Comparison of ENCODE assay signal across 1 cellular context in genomic region chr12:109573029-109573913, GRCh38.
A peak's percentile ranks its signal among the peaks of the same experiment; 100 is the strongest.
TF ChIP-seq lines count a peak whose summit lies in the region.

Gene MMAB, minus strand, starts transcription at chr12:109573504. Its CDS starts 24 bp downstream, at chr12:109573480.
Gene MVK, plus strand, starts transcription at chr12:109573794. Its CDS starts 1,029 bp downstream, at chr12:109574823.

TF ChIP-seq in K562, 482 proteins besides CTCF, POLR2A, EP300 and RAD21 (continued from another document and continues in another):
- TF ChIP-seq ZNF280B (CRISPR knock-in tag; IDR thresholded peaks at IDR 0.05): no peak
- no peak for TF ChIP-seq ZNF75A (CRISPR knock-in tag; IDR thresholded peaks at IDR 0.05)
- no peak for TF ChIP-seq FOXJ3 (CRISPR knock-in tag; IDR thresholded peaks at IDR 0.05)
- peak; percentile 11; the same call in 1 of the 2 replicates for TF ChIP-seq EGR1 (conservative IDR thresholded peaks at IDR 0.05)
- TF ChIP-seq RBM25 (IDR thresholded peaks at IDR 0.05; ENCODE audit: low read depth, low read length, severe bottlenecking): peak; percentile 82
- no peak for TF ChIP-seq SETDB1 (IDR thresholded peaks at IDR 0.05; ENCODE audit: low read length)
- no peak for TF ChIP-seq ZNF184 (CRISPR knock-in tag; IDR thresholded peaks at IDR 0.05)
- TF ChIP-seq SRSF1 (IDR thresholded peaks at IDR 0.05; ENCODE audit: low read depth, low read length): no peak
- TF ChIP-seq ZNF780A (CRISPR knock-in tag; IDR thresholded peaks at IDR 0.05): no peak
- TF ChIP-seq ZNF668 (CRISPR knock-in tag; IDR thresholded peaks at IDR 0.05): no peak
- TF ChIP-seq POLR3G (IDR thresholded peaks at IDR 0.05; ENCODE audit: extremely low read depth, insufficient read length, insufficient replicate concordance): no peak
- TF ChIP-seq JUNB (CRISPR knock-in tag; conservative IDR thresholded peaks at IDR 0.05): peak; percentile 88
- TF ChIP-seq CXXC5 (CRISPR knock-in tag; IDR thresholded peaks at IDR 0.05): peak; percentile 99
- no peak for TF ChIP-seq ZNF79 (CRISPR knock-in tag; IDR thresholded peaks at IDR 0.05; ENCODE audit: low read depth)
- TF ChIP-seq CEBPB (tag; IDR thresholded peaks at IDR 0.05): peak; percentile 51; the same call in 1 of the 2 replicates
- TF ChIP-seq CBFB (CRISPR knock-in tag; IDR thresholded peaks at IDR 0.05): peak; percentile 93
- TF ChIP-seq SREBF1 (IDR thresholded peaks at IDR 0.05; ENCODE audit: borderline replicate concordance, low read depth, low read length): peak; percentile 96
- peak; percentile 94 for TF ChIP-seq CC2D1A (IDR thresholded peaks at IDR 0.05)
- TF ChIP-seq VEZF1 (CRISPR knock-in tag; IDR thresholded peaks at IDR 0.05): peak; percentile 61
- TF ChIP-seq PKNOX1 (IDR thresholded peaks at IDR 0.05): peak; percentile 85
- peak; percentile 79; the same call in 1 of the 2 replicates for TF ChIP-seq ZHX1 (conservative IDR thresholded peaks at IDR 0.05; ENCODE audit: low read length)
- no peak for TF ChIP-seq ZKSCAN8 (CRISPR knock-in tag; IDR thresholded peaks at IDR 0.05)
- no peak for TF ChIP-seq HOMEZ (CRISPR knock-in tag; IDR thresholded peaks at IDR 0.05)
- TF ChIP-seq CBX1 (IDR thresholded peaks at IDR 0.05; ENCODE audit: low read depth): peak; percentile 58; the same call in 1 of the 2 replicates
- no peak; the same call in 1 of the 2 replicates for TF ChIP-seq ZNF197 (CRISPR knock-in tag; IDR thresholded peaks at IDR 0.05; ENCODE audit: low read depth)
- TF ChIP-seq ETV5 (CRISPR knock-in tag; IDR thresholded peaks at IDR 0.05; ENCODE audit: low read depth): peak; percentile 69
- no peak for TF ChIP-seq ZNF507 (tag; conservative IDR thresholded peaks at IDR 0.05)
- TF ChIP-seq ZNF41 (CRISPR knock-in tag; conservative IDR thresholded peaks at IDR 0.05): no peak
- peak; percentile 85 for TF ChIP-seq BMI1 (IDR thresholded peaks at IDR 0.05; ENCODE audit: low read length)
- TF ChIP-seq KDM1A (IDR thresholded peaks at IDR 0.05): peak in 1 of 2 experiments; percentile 85; a peak in 2 of 4 replicates
- no peak for TF ChIP-seq SMARCE1 (IDR thresholded peaks at IDR 0.05)
- no peak for TF ChIP-seq CREB5 (CRISPR knock-in tag; IDR thresholded peaks at IDR 0.05)
- TF ChIP-seq THRA (IDR thresholded peaks at IDR 0.05): no peak
- no peak for TF ChIP-seq ARID2 (IDR thresholded peaks at IDR 0.05)
- TF ChIP-seq CBX5 (IDR thresholded peaks at IDR 0.05; ENCODE audit: borderline replicate concordance, low read depth): no peak
- TF ChIP-seq KDM2B (CRISPR knock-in tag; IDR thresholded peaks at IDR 0.05): no peak
- no peak for TF ChIP-seq MYNN (IDR thresholded peaks at IDR 0.05)
- no peak for TF ChIP-seq MYNN (CRISPR knock-in tag; IDR thresholded peaks at IDR 0.05)
- TF ChIP-seq KLF13 (tag; IDR thresholded peaks at IDR 0.05; ENCODE audit: borderline replicate concordance, low read depth): no peak; the same call in 1 of the 2 replicates
- no peak for TF ChIP-seq ZKSCAN3 (CRISPR knock-in tag; IDR thresholded peaks at IDR 0.05)
- no peak for TF ChIP-seq NR0B1 (IDR thresholded peaks at IDR 0.05; ENCODE audit: partially characterized antibody)
- TF ChIP-seq ZNF212 (CRISPR knock-in tag; IDR thresholded peaks at IDR 0.05): peak; percentile 43; the same call in 1 of the 2 replicates
- TF ChIP-seq ZNF551 (CRISPR knock-in tag; IDR thresholded peaks at IDR 0.05): no peak
- no peak for TF ChIP-seq RBM34 (IDR thresholded peaks at IDR 0.05; ENCODE audit: borderline replicate concordance, insufficient read depth, low read length)
- TF ChIP-seq ZBTB8A (IDR thresholded peaks at IDR 0.05; ENCODE audit: partially characterized antibody): no peak
- peak; percentile 47; the same call in 1 of the 2 replicates for TF ChIP-seq ZNF24 (IDR thresholded peaks at IDR 0.05)
- TF ChIP-seq POLR2AphosphoS5 (IDR thresholded peaks at IDR 0.05; ENCODE audit: control insufficient read depth, insufficient read depth, low read depth, low read length): peak; percentile 43; the same call in 1 of the 2 replicates
- TF ChIP-seq MIER1 (IDR thresholded peaks at IDR 0.05; ENCODE audit: low read depth): no peak
- TF ChIP-seq CHD4 (IDR thresholded peaks at IDR 0.05; ENCODE audit: insufficient read depth, insufficient replicate concordance, low read depth, low read length, poor library complexity, severe bottlenecking): no peak
- peak; percentile 99 for TF ChIP-seq MAX (CRISPR knock-in tag; IDR thresholded peaks at IDR 0.05)
- no peak for TF ChIP-seq FOXM1 (IDR thresholded peaks at IDR 0.05; ENCODE audit: low read depth)
- no peak for TF ChIP-seq FOXM1 (CRISPR knock-in tag; IDR thresholded peaks at IDR 0.05; ENCODE audit: low read depth)
- TF ChIP-seq E2F4 (CRISPR knock-in tag; IDR thresholded peaks at IDR 0.05; ENCODE audit: low read depth): peak; percentile 64; the same call in 1 of the 2 replicates
- TF ChIP-seq SRF (CRISPR knock-in tag; IDR thresholded peaks at IDR 0.05): peak in 1 of 2 experiments; percentile 52; a peak in 1 of 4 replicates
- no peak for TF ChIP-seq ZNF217 (CRISPR knock-in tag; IDR thresholded peaks at IDR 0.05)
- TF ChIP-seq GABPB2 (CRISPR knock-in tag; conservative IDR thresholded peaks at IDR 0.05): no peak
